ENCODE assay signal across 11 cellular contexts in the genomic region with DNA sequence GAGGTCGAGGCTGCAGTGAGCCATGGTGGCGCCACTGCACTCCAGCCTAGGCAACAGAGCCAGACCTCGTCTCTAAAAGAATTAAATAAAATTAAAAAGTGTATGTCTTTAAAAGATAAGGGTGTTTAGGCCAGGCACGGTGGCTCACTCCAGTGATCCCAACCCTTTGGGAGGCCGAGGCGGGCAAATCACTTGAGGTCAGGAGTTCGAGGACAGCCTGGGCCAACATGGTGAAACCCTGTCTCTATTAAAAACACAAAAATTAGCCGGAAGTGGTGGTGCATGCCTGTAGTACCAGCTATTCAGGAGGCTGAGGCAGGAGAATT. TPM values are rescaled to one million over a fixed set of nuclear protein-coding genes. Genes with fewer than 3 reads are reported as not detected.
DNase-seq lines count a peak whose midpoint lies in the region; ATAC-seq, FAIRE-seq and TF ChIP-seq lines count a peak whose summit lies in the region.
"Had no signal": no experiment of that assay in that cellular context is flagged by ENCODE, and none has a peak within 500 bp of the region (broad histone marks: within the 10 kb centered on the region; RNA-seq: fewer than 3 reads in every experiment).

No MANE protein-coding gene starts in this region.

- no peak overlapping the region for H3K27ac Mint-ChIP-seq in Calu3 (ENCODE audit: unreplicated experiment)
- no peak overlapping the region for H3K27ac Mint-ChIP-seq in chondrocyte (ENCODE audit: unreplicated experiment)
- no peak overlapping the region for H3K27ac Mint-ChIP-seq in osteocyte (ENCODE audit: unreplicated experiment)
- H3K27ac Mint-ChIP-seq in activated naive CD8-positive, alpha-beta T cell treated with anti-CD3 and anti-CD28 coated beads for 36 hours: no peak overlapping the region
- H3K27ac Mint-ChIP-seq: activated CD4-positive, alpha-beta memory T cell treated with anti-CD3 and anti-CD28 coated beads, Interleukin-2, amount 10 ng/mL, durations not matched to agents 7 days and 5 days; activated naive CD4-positive, alpha-beta T cell treated with anti-CD3 and anti-CD28 coated beads, Interleukin-2, amount 50 U/mL, for 24 hours had no signal

- no peak overlapping the region for H3K27ac ChIP-seq in right atrium auricular region
- H3K27ac ChIP-seq: colonic mucosa had no signal

- peaks cover 77% of the 10 kb centered on the region for H3K27me3 Mint-ChIP-seq in Calu3 (ENCODE audit: unreplicated experiment)
- peaks cover 29% of the 10 kb centered on the region for H3K27me3 Mint-ChIP-seq in chondrocyte (ENCODE audit: low read depth)
- H3K27me3 Mint-ChIP-seq in osteocyte (ENCODE audit: unreplicated experiment): peaks cover 26% of the 10 kb centered on the region
- peaks cover 48% of the 10 kb centered on the region for H3K27me3 Mint-ChIP-seq in activated naive CD8-positive, alpha-beta T cell treated with anti-CD3 and anti-CD28 coated beads for 36 hours

- DNase-seq in Calu3 (no peak), chondrocyte (ENCODE audit: low spot score) (no peak), osteocyte (ENCODE audit: extremely low spot score, unreplicated experiment) (no peak), HTR-8/SVneo (ENCODE audit: insufficient read length, low spot score) (no peak), right atrium auricular region (ENCODE audit: low spot score) (no peak)
- no peak for DNase-seq in Jurkat, Clone E6-1 (ENCODE audit: low read depth, low spot score)
- no peak for DNase-seq in activated naive CD8-positive, alpha-beta T cell treated with anti-CD3 and anti-CD28 coated beads for 36 hours
- DNase-seq: activated CD4-positive, alpha-beta memory T cell treated with anti-CD3 and anti-CD28 coated beads, Interleukin-2, amount 10 ng/mL, durations not matched to agents 7 days and 5 days had no signal

- H3K4me1 Mint-ChIP-seq in Calu3 (ENCODE audit: low read depth, unreplicated experiment) (no peaks in the 10 kb centered on the region), chondrocyte (ENCODE audit: low read depth) (peaks cover 4% of the 10 kb centered on the region), osteocyte (ENCODE audit: unreplicated experiment) (peaks cover 5% of the 10 kb centered on the region)
- H3K4me1 Mint-ChIP-seq in activated naive CD8-positive, alpha-beta T cell treated with anti-CD3 and anti-CD28 coated beads for 36 hours: peaks cover 2% of the 10 kb centered on the region

- ATAC-seq in GM18867 (IDR thresholded peaks at IDR 0.05; ENCODE audit: unreplicated experiment): no peak

- TF ChIP-seq CTCF in Calu3 (IDR thresholded peaks at IDR 0.05; ENCODE audit: unreplicated experiment) (no peak), chondrocyte (IDR thresholded peaks at IDR 0.05) (peak; percentile 32), osteocyte (IDR thresholded peaks at IDR 0.05) (no peak), right atrium auricular region (IDR thresholded peaks at IDR 0.05) (no peak)

- BruUV-seq in Calu3 (replicated peaks; lab: Mats Ljungman, UMichigan): no TSS peak

- intact Hi-C loops in Calu3 (cut with micrococcal nuclease; ENCODE audit: unreplicated experiment): no loop called here

- H3K4me1 ChIP-seq in right atrium auricular region: peaks cover 0 to 9% of the 10 kb centered on the region in 2 donors
- H3K4me1 ChIP-seq: colonic mucosa had no signal

- no peaks in the 10 kb centered on the region for H3K27me3 ChIP-seq in right atrium auricular region

- peak overlapping the region; percentile 51 for H3K4me3 ChIP-seq in Jurkat, Clone E6-1 (ENCODE audit: low read length)
- H3K4me3 ChIP-seq in right atrium auricular region: peak overlapping the region in 1 of 2 donors; percentile 43

- no peak for FAIRE-seq in HTR-8/SVneo (lab: Jason Lieb, UNC)

- no peaks in the 10 kb centered on the region for H3K36me3 ChIP-seq in right atrium auricular region
- H3K36me3 ChIP-seq: colonic mucosa had no signal

- H3K9me3 Mint-ChIP-seq in Calu3 (ENCODE audit: low read depth, unreplicated experiment) (peaks cover 4% of the 10 kb centered on the region), chondrocyte (ENCODE audit: low read depth) (no peaks in the 10 kb centered on the region), osteocyte (ENCODE audit: unreplicated experiment) (no peaks in the 10 kb centered on the region)
- H3K9me3 Mint-ChIP-seq in activated naive CD8-positive, alpha-beta T cell treated with anti-CD3 and anti-CD28 coated beads for 36 hours: peaks cover 1% of the 10 kb centered on the region
- H3K9me3 Mint-ChIP-seq: activated CD4-positive, alpha-beta memory T cell treated with anti-CD3 and anti-CD28 coated beads, Interleukin-2, amount 10 ng/mL, durations not matched to agents 7 days and 5 days; activated naive CD4-positive, alpha-beta T cell treated with anti-CD3 and anti-CD28 coated beads, Interleukin-2, amount 50 U/mL, for 24 hours had no signal

- H3K4me3 Mint-ChIP-seq in Calu3 (ENCODE audit: low read depth, unreplicated experiment) (peak overlapping the region; percentile 59), chondrocyte (ENCODE audit: unreplicated experiment) (peak overlapping the region; percentile 71), osteocyte (ENCODE audit: unreplicated experiment) (peak overlapping the region; percentile 60)
- no peak overlapping the region for H3K4me3 Mint-ChIP-seq in activated naive CD8-positive, alpha-beta T cell treated with anti-CD3 and anti-CD28 coated beads for 36 hours

- CTCF ChIA-PET in Calu3 (lab: Charles Lee): no interaction called here

- no peaks in the 10 kb centered on the region for H3K9me3 ChIP-seq in right atrium auricular region
- H3K9me3 ChIP-seq: colonic mucosa had no signal

- H3K36me3 Mint-ChIP-seq in Calu3 (ENCODE audit: insufficient read depth, unreplicated experiment) (peaks cover 5% of the 10 kb centered on the region), chondrocyte (ENCODE audit: low read depth) (no peaks in the 10 kb centered on the region), osteocyte (ENCODE audit: unreplicated experiment) (no peaks in the 10 kb centered on the region)
- no peaks in the 10 kb centered on the region for H3K36me3 Mint-ChIP-seq in activated naive CD8-positive, alpha-beta T cell treated with anti-CD3 and anti-CD28 coated beads for 36 hours

RNA-seq across cellular contexts. Expression of a gene that starts 7.5 kb away (rescaled TPM):
- total RNA-seq in Calu3 (2022): 16.9 and 17.1 TPM in 2 replicates
- polyA plus RNA-seq in Jurkat, Clone E6-1 (2012; ENCODE audit: insufficient read depth, insufficient read length): 17.9 TPM
- 10.8 to 12.0 TPM (median 11.2 TPM) in 3 replicates for total RNA-seq in chondrocyte
- 15.4 and 15.5 TPM in 2 replicates for total RNA-seq in osteocyte
- total RNA-seq in activated naive CD8-positive, alpha-beta T cell treated with anti-CD3 and anti-CD28 coated beads for 36 hours: 10 to 100 TPM; 22.6 to 23.1 TPM
- total RNA-seq in right atrium auricular region: 10 to 100 TPM; 30.8 to 34.9 TPM

RNA-seq across cellular contexts. Expression of a gene that starts 21.1 kb away (rescaled TPM):
- total RNA-seq in Calu3 (2022): 19.7 and 23.5 TPM in 2 replicates
- polyA plus RNA-seq in Jurkat, Clone E6-1 (2012; ENCODE audit: insufficient read depth, insufficient read length): 1.9 TPM
- total RNA-seq in chondrocyte: 0.27 to 1.2 TPM (median 0.49 TPM) in 3 replicates
- total RNA-seq in osteocyte: 0.55 TPM in 1 of 2 replicates, not detected in the other
- 1 to 10 TPM in 1 of 2 experiments, under 1 TPM in 1; 0.99 to 1.8 TPM for total RNA-seq in activated naive CD8-positive, alpha-beta T cell treated with anti-CD3 and anti-CD28 coated beads for 36 hours
- total RNA-seq in right atrium auricular region: not detected

RNA-seq across cellular contexts. Expression of a gene that starts 26.5 kb away (rescaled TPM):
- total RNA-seq in Calu3 (2022) (52.6 and 56.7 TPM in 2 replicates), chondrocyte (17.9 to 23.7 TPM (median 19.9 TPM) in 3 replicates), osteocyte (13.0 and 16.0 TPM in 2 replicates), right atrium auricular region (10 to 100 TPM; 16.2 to 16.5 TPM)
- 43.5 TPM for polyA plus RNA-seq in Jurkat, Clone E6-1 (2012; ENCODE audit: insufficient read depth, insufficient read length)
- total RNA-seq in activated naive CD8-positive, alpha-beta T cell treated with anti-CD3 and anti-CD28 coated beads for 36 hours: 10 to 100 TPM; 35.0 to 35.5 TPM

RNA-seq across cellular contexts. Expression of a gene that starts 45.1 kb away (rescaled TPM):
- 3.1 and 3.5 TPM in 2 replicates for total RNA-seq in Calu3 (2022)
- 5.3 TPM for polyA plus RNA-seq in Jurkat, Clone E6-1 (2012; ENCODE audit: insufficient read depth, insufficient read length)
- total RNA-seq in chondrocyte: 51.2 to 59.0 TPM (median 53.8 TPM) in 3 replicates
- 72.8 and 78.3 TPM in 2 replicates for total RNA-seq in osteocyte
- total RNA-seq in activated naive CD8-positive, alpha-beta T cell treated with anti-CD3 and anti-CD28 coated beads for 36 hours: under 1 TPM; 0.25 to 0.60 TPM
- 10 to 100 TPM in 1 of 2 donors, 1 to 10 TPM in 1; 5.1 to 10.7 TPM for total RNA-seq in right atrium auricular region

RNA-seq across cellular contexts. Expression of a gene that starts 51.4 kb away (rescaled TPM):
- total RNA-seq in Calu3 (2022) (15.2 and 18.5 TPM in 2 replicates), chondrocyte (18.4 to 23.3 TPM (median 21.0 TPM) in 3 replicates), osteocyte (24.3 and 25.0 TPM in 2 replicates), right atrium auricular region (10 to 100 TPM; 10.5 to 13.1 TPM)
- polyA plus RNA-seq in Jurkat, Clone E6-1 (2012; ENCODE audit: insufficient read depth, insufficient read length): 17.1 TPM
- total RNA-seq in activated naive CD8-positive, alpha-beta T cell treated with anti-CD3 and anti-CD28 coated beads for 36 hours: 1 to 10 TPM; 5.8 to 7.1 TPM
